In genomic region chr4:39044947-39045734, GRCh38 we compare ENCODE assay signal across 1 cellular context.
TF ChIP-seq lines count a peak whose summit lies in the region.

No MANE protein-coding gene starts in this region.

TF ChIP-seq in K562, 482 proteins besides CTCF, POLR2A, EP300 and RAD21 (continued from another document and continues in another):
- TF ChIP-seq CUX1 (CRISPR knock-in tag; IDR thresholded peaks at IDR 0.05) (no peak), EWSR1 (IDR thresholded peaks at IDR 0.05; ENCODE audit: borderline replicate concordance, low read depth, partially characterized antibody) (no peak), CREM (IDR thresholded peaks at IDR 0.05; ENCODE audit: low read depth) (peak; percentile 81), MTA2 (IDR thresholded peaks at IDR 0.05; ENCODE audit: low read depth) (no peak), RNF2 (IDR thresholded peaks at IDR 0.05) (no peak), ZNF239 (CRISPR knock-in tag; IDR thresholded peaks at IDR 0.05) (no peak), KLF1 (tag; IDR thresholded peaks at IDR 0.05) (no peak), HMGN3 (IDR thresholded peaks at IDR 0.05; ENCODE audit: borderline replicate concordance, extremely low read depth, insufficient read length, low read depth, low read length) (peak; percentile 58), NR2C1 (IDR thresholded peaks at IDR 0.05) (no peak), NR2C1 (tag; IDR thresholded peaks at IDR 0.05) (no peak), EZH2 (IDR thresholded peaks at IDR 0.05; ENCODE audit: borderline replicate concordance, low read depth, low read length) (no peak), HSF4 (CRISPR knock-in tag; IDR thresholded peaks at IDR 0.05; ENCODE audit: borderline replicate concordance) (no peak), TCF7L2 (IDR thresholded peaks at IDR 0.05; ENCODE audit: low read depth, low read length) (no peak), ZNF583 (CRISPR knock-in tag; IDR thresholded peaks at IDR 0.05) (no peak), NFIX (CRISPR knock-in tag; IDR thresholded peaks at IDR 0.05; ENCODE audit: low read depth) (no peak), PHB2 (IDR thresholded peaks at IDR 0.05; ENCODE audit: low read depth) (no peak), TAL1 (IDR thresholded peaks at IDR 0.05) (no peak), E2F6 (IDR thresholded peaks at IDR 0.05; ENCODE audit: borderline replicate concordance in 1 of 2, extremely low read depth in 1 of 2, insufficient read depth in 1 of 2, insufficient read length in 1 of 2, low read depth in 1 of 2, low read length in 1 of 2, poor library complexity in 1 of 2, severe bottlenecking in 1 of 2) (peak; percentile 61 to 92), BMI1 (IDR thresholded peaks at IDR 0.05; ENCODE audit: low read length) (no peak), CREB5 (CRISPR knock-in tag; IDR thresholded peaks at IDR 0.05) (no peak), TSC22D4 (tag; IDR thresholded peaks at IDR 0.05) (no peak), FOXP1 (CRISPR knock-in tag; IDR thresholded peaks at IDR 0.05) (no peak), ZNF699 (CRISPR knock-in tag; IDR thresholded peaks at IDR 0.05; ENCODE audit: insufficient replicate concordance) (no peak), HNRNPH1 (optimal IDR thresholded peaks at IDR 0.05; ENCODE audit: low read depth, low read length) (no peak), ZNF384 (IDR thresholded peaks at IDR 0.05; ENCODE audit: low read depth, low read length) (no peak), HDAC2 (IDR thresholded peaks at IDR 0.05) (no peak), PHTF2 (CRISPR knock-in tag; IDR thresholded peaks at IDR 0.05) (no peak), ZKSCAN1 (IDR thresholded peaks at IDR 0.05; ENCODE audit: low read depth, low read length) (no peak), MECOM (CRISPR knock-in tag; IDR thresholded peaks at IDR 0.05) (no peak), POLR3G (IDR thresholded peaks at IDR 0.05; ENCODE audit: extremely low read depth, insufficient read length, insufficient replicate concordance) (no peak), E2F8 (IDR thresholded peaks at IDR 0.05; ENCODE audit: low read depth, partially characterized antibody) (no peak), SRSF9 (IDR thresholded peaks at IDR 0.05; ENCODE audit: borderline replicate concordance, low read depth, low read length) (no peak), BCOR (IDR thresholded peaks at IDR 0.05) (no peak), GABPB2 (CRISPR knock-in tag; conservative IDR thresholded peaks at IDR 0.05) (no peak), CXXC5 (CRISPR knock-in tag; IDR thresholded peaks at IDR 0.05) (peak; percentile 91), NCOR1 (IDR thresholded peaks at IDR 0.05) (no peak), ZNF639 (CRISPR knock-in tag; conservative IDR thresholded peaks at IDR 0.05 in 1 of 2, IDR thresholded peaks at IDR 0.05 in 1 of 2) (peak in 1 of 2 experiments; percentile 94; a peak in 2 of 4 replicates), SMARCC2 (IDR thresholded peaks at IDR 0.05; ENCODE audit: low read depth) (no peak), RB1 (IDR thresholded peaks at IDR 0.05; ENCODE audit: low read depth) (peak; percentile 77), SREBF2 (CRISPR knock-in tag; IDR thresholded peaks at IDR 0.05) (no peak), SMAD4 (CRISPR knock-in tag; conservative IDR thresholded peaks at IDR 0.05) (peak; percentile 74), SMC3 (conservative IDR thresholded peaks at IDR 0.05; ENCODE audit: insufficient read depth, low read depth, low read length) (no peak), ZNF764 (CRISPR knock-in tag; IDR thresholded peaks at IDR 0.05; ENCODE audit: low read depth) (no peak), ARID2 (IDR thresholded peaks at IDR 0.05) (no peak), ARID3B (CRISPR knock-in tag; IDR thresholded peaks at IDR 0.05; ENCODE audit: borderline replicate concordance) (no peak), ZNF398 (CRISPR knock-in tag; IDR thresholded peaks at IDR 0.05) (no peak), RBM25 (IDR thresholded peaks at IDR 0.05; ENCODE audit: low read depth, low read length, severe bottlenecking) (no peak), ZBTB43 (CRISPR knock-in tag; IDR thresholded peaks at IDR 0.05) (no peak), KDM5B (IDR thresholded peaks at IDR 0.05; ENCODE audit: insufficient replicate concordance, low read depth, low read length) (peak; percentile 19), ZNF140 (CRISPR knock-in tag; IDR thresholded peaks at IDR 0.05) (no peak), DPF2 (IDR thresholded peaks at IDR 0.05) (no peak), EHMT2 (IDR thresholded peaks at IDR 0.05) (no peak), IFI16 (CRISPR knock-in tag; IDR thresholded peaks at IDR 0.05) (no peak), KLF16 (IDR thresholded peaks at IDR 0.05) (no peak), ZNF778 (CRISPR knock-in tag; IDR thresholded peaks at IDR 0.05) (no peak), CBFB (CRISPR knock-in tag; IDR thresholded peaks at IDR 0.05) (no peak), SUPT5H (IDR thresholded peaks at IDR 0.05) (no peak), ZNF175 (CRISPR knock-in tag; IDR thresholded peaks at IDR 0.05; ENCODE audit: low read depth) (0 out of 2 replicates have a peak, but pooled peaks have one; percentile 30), CBX2 (IDR thresholded peaks at IDR 0.05; ENCODE audit: insufficient read depth, low read length, poor library complexity, severe bottlenecking) (no peak), RBFOX2 (IDR thresholded peaks at IDR 0.05; ENCODE audit: low read depth, low read length) (peak; percentile 78), ZNF76 (CRISPR knock-in tag; IDR thresholded peaks at IDR 0.05; ENCODE audit: borderline replicate concordance) (no peak), ZSCAN29 (IDR thresholded peaks at IDR 0.05) (no peak), SAFB (IDR thresholded peaks at IDR 0.05; ENCODE audit: borderline replicate concordance, low read depth, low read length) (peak; percentile 79)
